In genomic region chr11:8382436-8383053, GRCh38 we compare ENCODE assay signal across 13 cellular contexts.
DNase-seq lines count a peak whose midpoint lies in the region; ATAC-seq, FAIRE-seq and TF ChIP-seq lines count a peak whose summit lies in the region.
"Had no signal": no experiment of that assay in that cellular context is flagged by ENCODE, and none has a peak within 500 bp of the region (broad histone marks: within the 10 kb centered on the region; RNA-seq: fewer than 3 reads in every experiment).

No MANE protein-coding gene starts in this region.

- no peak overlapping the region for H3K4me2 ChIP-seq in osteoblast (ENCODE audit: insufficient read depth, low read length)

- no peaks in the 10 kb centered on the region for H4K20me1 ChIP-seq in osteoblast (ENCODE audit: insufficient read depth, low read length)

- H3K79me2 ChIP-seq in osteoblast (ENCODE audit: insufficient read depth, low read length), result no peaks in the 10 kb centered on the region

- H3K27ac ChIP-seq in RWPE1 (no peak overlapping the region), osteoblast (ENCODE audit: low read depth, low read length) (no peak overlapping the region), kidney (ENCODE audit: low read depth in 2 of 2, low read length in 2 of 2) (no peak overlapping the region)

- TF ChIP-seq CTCF in RWPE1 (conservative IDR thresholded peaks at IDR 0.05; ENCODE audit: low read depth) (no peak), epithelial cell of proximal tubule (conservative IDR thresholded peaks at IDR 0.05; ENCODE audit: low read depth, low read length) (peak; percentile 12), osteoblast (IDR thresholded peaks at IDR 0.05; ENCODE audit: extremely low read depth, low read depth, low read length) (no peak), kidney (IDR thresholded peaks at IDR 0.05; ENCODE audit: borderline replicate concordance, extremely low read depth, insufficient read depth) (no peak)

- no peak overlapping the region for H3K9ac ChIP-seq in kidney (ENCODE audit: low read length in 2 of 2)

- POLR2A ChIA-PET in RWPE1 (lab: Yijun Ruan, JAX; ENCODE audit: low non-redundant PET), result no interaction called here

- no peaks in the 10 kb centered on the region for H3K36me3 Mint-ChIP-seq in activated CD4-positive, alpha-beta T cell treated with anti-CD3 and anti-CD28 coated beads, Interleukin-2, amount 10 ng/mL, durations not matched to agents 24 days and 14 days (ENCODE audit: low read depth)
- H3K36me3 Mint-ChIP-seq: CD4-positive, CD25-positive, alpha-beta regulatory T cell had no signal

- H3K4me1 Mint-ChIP-seq in activated CD4-positive, alpha-beta T cell treated with anti-CD3 and anti-CD28 coated beads, Interleukin-2, amount 10 ng/mL, durations not matched to agents 24 days and 14 days, result no peaks in the 10 kb centered on the region
- H3K4me1 Mint-ChIP-seq: brain; CD4-positive, CD25-positive, alpha-beta regulatory T cell had no signal

- no peak overlapping the region for H3K4me3 Mint-ChIP-seq in activated CD4-positive, alpha-beta T cell treated with anti-CD3 and anti-CD28 coated beads, Interleukin-2, amount 10 ng/mL, durations not matched to agents 24 days and 14 days
- H3K4me3 Mint-ChIP-seq: brain; CD4-positive, CD25-positive, alpha-beta regulatory T cell had no signal

- no peak overlapping the region for H3K4me3 ChIP-seq in epithelial cell of proximal tubule (ENCODE audit: low read depth, low read length)
- H3K4me3 ChIP-seq in osteoblast (ENCODE audit: insufficient read depth, low read length), result no peak overlapping the region
- H3K4me3 ChIP-seq in kidney (ENCODE audit: low read length in 2 of 2), result no peak overlapping the region

- intact Hi-C loops in activated CD4-positive, alpha-beta T cell treated with anti-CD3 and anti-CD28 coated beads, Interleukin-2, amount 10 ng/mL, durations not matched to agents 24 days and 14 days (cut with micrococcal nuclease), result no loop called here
- intact Hi-C loops in kidney (cut with DNase I), result no loop called here

- no peak overlapping the region for H3K27ac Mint-ChIP-seq in activated CD4-positive, alpha-beta T cell treated with anti-CD3 and anti-CD28 coated beads, Interleukin-2, amount 10 ng/mL, durations not matched to agents 24 days and 14 days
- H3K27ac Mint-ChIP-seq: CD4-positive, CD25-positive, alpha-beta regulatory T cell had no signal

- CTCF ChIA-PET in RWPE1 (lab: Yijun Ruan, JAX), result interaction anchor here (0.6 kb wide), 1 partner anchor 10 kb away, joined by 3 read pairs; no protein-coding TSS in a partner anchor

- no peaks in the 10 kb centered on the region for H3K27me3 ChIP-seq in osteoblast (ENCODE audit: insufficient read depth, low read length)

- no peaks in the 10 kb centered on the region for H3K9me3 Mint-ChIP-seq in activated CD4-positive, alpha-beta T cell treated with anti-CD3 and anti-CD28 coated beads, Interleukin-2, amount 10 ng/mL, durations not matched to agents 24 days and 14 days

- ATAC-seq in HG02870 (IDR thresholded peaks at IDR 0.05; ENCODE audit: unreplicated experiment), result no peak
- ATAC-seq in GM21723 (IDR thresholded peaks at IDR 0.05; ENCODE audit: unreplicated experiment), result no peak
- ATAC-seq: HCT116, left lobe of liver had no signal

- H3K36me3 ChIP-seq in osteoblast (ENCODE audit: insufficient read depth, low read length) (no peaks in the 10 kb centered on the region), kidney (ENCODE audit: control insufficient read depth in 1 of 2, insufficient read depth in 2 of 2, low read length in 2 of 2) (no peaks in the 10 kb centered on the region)

- H3K27me3 Mint-ChIP-seq in activated CD4-positive, alpha-beta T cell treated with anti-CD3 and anti-CD28 coated beads, Interleukin-2, amount 10 ng/mL, durations not matched to agents 24 days and 14 days, result peaks cover 6% of the 10 kb centered on the region
- H3K27me3 Mint-ChIP-seq: brain had no signal

- H3K9me3 ChIP-seq in osteoblast (ENCODE audit: low read depth, low read length) (no peaks in the 10 kb centered on the region), kidney (ENCODE audit: control insufficient read depth in 1 of 2, low read length in 2 of 2) (no peaks in the 10 kb centered on the region)

- FAIRE-seq in kidney (lab: Jason Lieb, UNC), result no peak

- DNase-seq in GM04503 (ENCODE audit: low read depth) (peak; percentile 15), RWPE1 (ENCODE audit: low spot score) (peak; percentile 68), epithelial cell of proximal tubule (ENCODE audit: low read depth) (peak; percentile 23), osteoblast (ENCODE audit: insufficient read length, low spot score, missing footprints) (peak; percentile 95), kidney (no peak)
- DNase-seq in activated CD4-positive, alpha-beta T cell treated with anti-CD3 and anti-CD28 coated beads, Interleukin-2, amount 10 ng/mL, durations not matched to agents 24 days and 14 days, result no peak
- DNase-seq: CD4-positive, CD25-positive, alpha-beta regulatory T cell; NCI-H2081 treated with DMSO at 0.1 percent for 48 hours had no signal

- peaks cover 9% of the 10 kb centered on the region for H3K4me1 ChIP-seq in osteoblast (ENCODE audit: insufficient read depth, low read length)
- no peaks in the 10 kb centered on the region for H3K4me1 ChIP-seq in kidney (ENCODE audit: control insufficient read depth in 1 of 2, insufficient read depth in 1 of 2, low read depth in 1 of 2, low read length in 2 of 2)

- H2AFZ ChIP-seq in osteoblast (ENCODE audit: low read length), result no peak overlapping the region

Comparison
In these comparisons a context has a peak if more than half of its experiments do, and no peak if none do; other contexts are left out.
1. DNase-seq: peak in GM04503 (single experiment), RWPE1 (single experiment), epithelial cell of proximal tubule (single experiment) and osteoblast (single experiment); none in activated CD4-positive, alpha-beta T cell treated with anti-CD3 and anti-CD28 coated beads, Interleukin-2, amount 10 ng/mL, durations not matched to agents 24 days and 14 days (single experiment) and kidney (single experiment).